ENCODE assay signal across 1 cellular context in the genomic region with DNA sequence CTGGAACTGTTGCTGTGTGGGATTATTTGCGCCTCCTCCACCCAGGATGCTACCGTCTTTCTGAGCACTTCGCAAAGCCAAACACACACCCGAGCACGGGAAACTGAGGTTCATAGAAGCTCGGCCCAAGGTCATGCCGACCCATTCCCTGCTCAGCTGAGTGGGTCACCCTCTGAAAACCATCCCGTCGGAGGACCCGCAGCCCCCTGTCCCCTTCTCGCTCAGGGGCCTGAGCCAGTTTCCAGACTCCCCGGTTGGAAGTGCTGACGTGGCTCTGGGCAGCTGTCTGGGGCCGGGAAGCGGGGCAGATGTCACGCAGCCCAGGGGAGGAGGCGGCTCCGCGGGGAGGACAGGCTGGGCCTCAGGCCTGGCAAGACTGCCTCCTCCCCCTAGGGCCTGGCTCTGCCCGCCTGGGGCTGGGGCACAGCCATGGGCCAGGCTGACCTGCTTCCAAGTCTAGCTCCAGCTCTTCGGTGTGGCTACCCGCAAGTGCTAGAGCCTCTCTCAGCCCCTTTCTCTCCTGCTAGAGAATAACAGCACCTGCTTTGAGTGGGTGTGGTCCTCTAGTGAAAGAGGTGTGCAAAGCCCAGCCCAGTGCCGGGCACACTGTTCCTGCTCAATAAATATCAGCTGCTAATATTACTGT.
TF ChIP-seq lines count a peak whose summit lies in the region.

No MANE protein-coding gene starts in this region.

TF ChIP-seq in HepG2, 621 proteins besides CTCF, POLR2A, EP300 and RAD21 (continued from another document and continues in another):
- TF ChIP-seq, protein P1, sequence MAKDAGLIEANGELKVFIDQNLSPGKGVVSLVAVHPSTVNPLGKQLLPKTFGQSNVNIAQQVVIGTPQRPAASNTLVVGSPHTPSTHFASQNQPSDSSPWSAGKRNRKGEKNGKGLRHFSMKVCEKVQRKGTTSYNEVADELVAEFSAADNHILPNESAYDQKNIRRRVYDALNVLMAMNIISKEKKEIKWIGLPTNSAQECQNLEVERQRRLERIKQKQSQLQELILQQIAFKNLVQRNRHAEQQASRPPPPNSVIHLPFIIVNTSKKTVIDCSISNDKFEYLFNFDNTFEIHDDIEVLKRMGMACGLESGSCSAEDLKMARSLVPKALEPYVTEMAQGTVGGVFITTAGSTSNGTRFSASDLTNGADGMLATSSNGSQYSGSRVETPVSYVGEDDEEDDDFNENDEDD (CRISPR knock-in tag; IDR thresholded peaks at IDR 0.05; ENCODE audit: borderline replicate concordance): no peak
- no peak for TF ChIP-seq DPF2 (CRISPR knock-in tag; IDR thresholded peaks at IDR 0.05; ENCODE audit: borderline replicate concordance, low read depth)
- TF ChIP-seq, protein P2, sequence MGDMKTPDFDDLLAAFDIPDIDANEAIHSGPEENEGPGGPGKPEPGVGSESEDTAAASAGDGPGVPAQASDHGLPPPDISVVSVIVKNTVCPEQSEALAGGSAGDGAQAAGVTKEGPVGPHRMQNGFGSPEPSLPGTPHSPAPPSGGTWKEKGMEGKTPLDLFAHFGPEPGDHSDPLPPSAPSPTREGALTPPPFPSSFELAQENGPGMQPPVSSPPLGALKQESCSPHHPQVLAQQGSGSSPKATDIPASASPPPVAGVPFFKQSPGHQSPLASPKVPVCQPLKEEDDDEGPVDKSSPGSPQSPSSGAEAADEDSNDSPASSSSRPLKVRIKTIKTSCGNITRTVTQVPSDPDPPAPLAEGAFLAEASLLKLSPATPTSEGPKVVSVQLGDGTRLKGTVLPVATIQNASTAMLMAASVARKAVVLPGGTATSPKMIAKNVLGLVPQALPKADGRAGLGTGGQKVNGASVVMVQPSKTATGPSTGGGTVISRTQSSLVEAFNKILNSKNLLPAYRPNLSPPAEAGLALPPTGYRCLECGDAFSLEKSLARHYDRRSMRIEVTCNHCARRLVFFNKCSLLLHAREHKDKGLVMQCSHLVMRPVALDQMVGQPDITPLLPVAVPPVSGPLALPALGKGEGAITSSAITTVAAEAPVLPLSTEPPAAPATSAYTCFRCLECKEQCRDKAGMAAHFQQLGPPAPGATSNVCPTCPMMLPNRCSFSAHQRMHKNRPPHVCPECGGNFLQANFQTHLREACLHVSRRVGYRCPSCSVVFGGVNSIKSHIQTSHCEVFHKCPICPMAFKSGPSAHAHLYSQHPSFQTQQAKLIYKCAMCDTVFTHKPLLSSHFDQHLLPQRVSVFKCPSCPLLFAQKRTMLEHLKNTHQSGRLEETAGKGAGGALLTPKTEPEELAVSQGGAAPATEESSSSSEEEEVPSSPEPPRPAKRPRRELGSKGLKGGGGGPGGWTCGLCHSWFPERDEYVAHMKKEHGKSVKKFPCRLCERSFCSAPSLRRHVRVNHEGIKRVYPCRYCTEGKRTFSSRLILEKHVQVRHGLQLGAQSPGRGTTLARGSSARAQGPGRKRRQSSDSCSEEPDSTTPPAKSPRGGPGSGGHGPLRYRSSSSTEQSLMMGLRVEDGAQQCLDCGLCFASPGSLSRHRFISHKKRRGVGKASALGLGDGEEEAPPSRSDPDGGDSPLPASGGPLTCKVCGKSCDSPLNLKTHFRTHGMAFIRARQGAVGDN (CRISPR knock-in tag; IDR thresholded peaks at IDR 0.05): peak; percentile 44
- no peak for TF ChIP-seq ZNF549 (CRISPR knock-in tag; IDR thresholded peaks at IDR 0.05)
- no peak; the same call in 1 of the 2 replicates for TF ChIP-seq BRD4 (CRISPR knock-in tag; IDR thresholded peaks at IDR 0.05)
- TF ChIP-seq ATM (IDR thresholded peaks at IDR 0.05; ENCODE audit: borderline replicate concordance): no peak
- TF ChIP-seq, protein P3, sequence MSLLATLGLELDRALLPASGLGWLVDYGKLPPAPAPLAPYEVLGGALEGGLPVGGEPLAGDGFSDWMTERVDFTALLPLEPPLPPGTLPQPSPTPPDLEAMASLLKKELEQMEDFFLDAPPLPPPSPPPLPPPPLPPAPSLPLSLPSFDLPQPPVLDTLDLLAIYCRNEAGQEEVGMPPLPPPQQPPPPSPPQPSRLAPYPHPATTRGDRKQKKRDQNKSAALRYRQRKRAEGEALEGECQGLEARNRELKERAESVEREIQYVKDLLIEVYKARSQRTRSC (CRISPR knock-in tag; IDR thresholded peaks at IDR 0.05; ENCODE audit: low read depth): no peak
- TF ChIP-seq ZSCAN25 (CRISPR knock-in tag; IDR thresholded peaks at IDR 0.05): no peak
- TF ChIP-seq ZNF263 (CRISPR knock-in tag; IDR thresholded peaks at IDR 0.05): 0 out of 2 replicates have a peak, but pooled peaks have one; percentile 12
- TF ChIP-seq HIVEP1 (CRISPR knock-in tag; IDR thresholded peaks at IDR 0.05): no peak
- no peak for TF ChIP-seq ELF1 (CRISPR knock-in tag; IDR thresholded peaks at IDR 0.05)
- TF ChIP-seq, protein P4, sequence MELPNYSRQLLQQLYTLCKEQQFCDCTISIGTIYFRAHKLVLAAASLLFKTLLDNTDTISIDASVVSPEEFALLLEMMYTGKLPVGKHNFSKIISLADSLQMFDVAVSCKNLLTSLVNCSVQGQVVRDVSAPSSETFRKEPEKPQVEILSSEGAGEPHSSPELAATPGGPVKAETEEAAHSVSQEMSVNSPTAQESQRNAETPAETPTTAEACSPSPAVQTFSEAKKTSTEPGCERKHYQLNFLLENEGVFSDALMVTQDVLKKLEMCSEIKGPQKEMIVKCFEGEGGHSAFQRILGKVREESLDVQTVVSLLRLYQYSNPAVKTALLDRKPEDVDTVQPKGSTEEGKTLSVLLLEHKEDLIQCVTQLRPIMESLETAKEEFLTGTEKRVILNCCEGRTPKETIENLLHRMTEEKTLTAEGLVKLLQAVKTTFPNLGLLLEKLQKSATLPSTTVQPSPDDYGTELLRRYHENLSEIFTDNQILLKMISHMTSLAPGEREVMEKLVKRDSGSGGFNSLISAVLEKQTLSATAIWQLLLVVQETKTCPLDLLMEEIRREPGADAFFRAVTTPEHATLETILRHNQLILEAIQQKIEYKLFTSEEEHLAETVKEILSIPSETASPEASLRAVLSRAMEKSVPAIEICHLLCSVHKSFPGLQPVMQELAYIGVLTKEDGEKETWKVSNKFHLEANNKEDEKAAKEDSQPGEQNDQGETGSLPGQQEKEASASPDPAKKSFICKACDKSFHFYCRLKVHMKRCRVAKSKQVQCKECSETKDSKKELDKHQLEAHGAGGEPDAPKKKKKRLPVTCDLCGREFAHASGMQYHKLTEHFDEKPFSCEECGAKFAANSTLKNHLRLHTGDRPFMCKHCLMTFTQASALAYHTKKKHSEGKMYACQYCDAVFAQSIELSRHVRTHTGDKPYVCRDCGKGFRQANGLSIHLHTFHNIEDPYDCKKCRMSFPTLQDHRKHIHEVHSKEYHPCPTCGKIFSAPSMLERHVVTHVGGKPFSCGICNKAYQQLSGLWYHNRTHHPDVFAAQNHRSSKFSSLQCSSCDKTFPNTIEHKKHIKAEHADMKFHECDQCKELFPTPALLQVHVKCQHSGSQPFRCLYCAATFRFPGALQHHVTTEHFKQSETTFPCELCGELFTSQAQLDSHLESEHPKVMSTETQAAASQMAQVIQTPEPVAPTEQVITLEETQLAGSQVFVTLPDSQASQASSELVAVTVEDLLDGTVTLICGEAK (IDR thresholded peaks at IDR 0.05): no peak
- TF ChIP-seq, protein P4 (CRISPR knock-in tag; IDR thresholded peaks at IDR 0.05): no peak; the same call in 1 of the 2 replicates
- 0 out of 2 replicates have a peak, but pooled peaks have one; percentile 33 for TF ChIP-seq ZNF709 (CRISPR knock-in tag; IDR thresholded peaks at IDR 0.05)
- TF ChIP-seq, protein P5, sequence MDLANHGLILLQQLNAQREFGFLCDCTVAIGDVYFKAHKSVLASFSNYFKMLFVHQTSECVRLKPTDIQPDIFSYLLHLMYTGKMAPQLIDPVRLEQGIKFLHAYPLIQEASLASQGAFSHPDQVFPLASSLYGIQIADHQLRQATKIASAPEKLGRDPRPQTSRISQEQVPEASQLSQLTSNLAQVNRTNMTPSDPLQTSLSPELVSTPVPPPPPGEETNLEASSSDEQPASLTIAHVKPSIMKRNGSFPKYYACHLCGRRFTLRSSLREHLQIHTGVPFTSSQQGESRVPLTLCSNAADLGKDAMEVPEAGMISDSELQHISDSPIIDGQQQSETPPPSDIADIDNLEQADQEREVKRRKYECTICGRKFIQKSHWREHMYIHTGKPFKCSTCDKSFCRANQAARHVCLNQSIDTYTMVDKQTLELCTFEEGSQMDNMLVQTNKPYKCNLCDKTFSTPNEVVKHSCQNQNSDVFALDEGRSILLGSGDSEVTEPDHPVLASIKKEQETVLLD (CRISPR knock-in tag; IDR thresholded peaks at IDR 0.05; ENCODE audit: low read depth): no peak
- TF ChIP-seq ZNF354B (CRISPR knock-in tag; IDR thresholded peaks at IDR 0.05): no peak
- no peak for TF ChIP-seq HDAC1 (CRISPR knock-in tag; IDR thresholded peaks at IDR 0.05)
- no peak for TF ChIP-seq NR1H2 (CRISPR knock-in tag; IDR thresholded peaks at IDR 0.05; ENCODE audit: borderline replicate concordance, low read depth)
- TF ChIP-seq, protein P6, sequence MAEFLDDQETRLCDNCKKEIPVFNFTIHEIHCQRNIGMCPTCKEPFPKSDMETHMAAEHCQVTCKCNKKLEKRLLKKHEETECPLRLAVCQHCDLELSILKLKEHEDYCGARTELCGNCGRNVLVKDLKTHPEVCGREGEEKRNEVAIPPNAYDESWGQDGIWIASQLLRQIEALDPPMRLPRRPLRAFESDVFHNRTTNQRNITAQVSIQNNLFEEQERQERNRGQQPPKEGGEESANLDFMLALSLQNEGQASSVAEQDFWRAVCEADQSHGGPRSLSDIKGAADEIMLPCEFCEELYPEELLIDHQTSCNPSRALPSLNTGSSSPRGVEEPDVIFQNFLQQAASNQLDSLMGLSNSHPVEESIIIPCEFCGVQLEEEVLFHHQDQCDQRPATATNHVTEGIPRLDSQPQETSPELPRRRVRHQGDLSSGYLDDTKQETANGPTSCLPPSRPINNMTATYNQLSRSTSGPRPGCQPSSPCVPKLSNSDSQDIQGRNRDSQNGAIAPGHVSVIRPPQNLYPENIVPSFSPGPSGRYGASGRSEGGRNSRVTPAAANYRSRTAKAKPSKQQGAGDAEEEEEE (CRISPR knock-in tag; IDR thresholded peaks at IDR 0.05; ENCODE audit: borderline replicate concordance): peak; percentile 33; the same call in 1 of the 2 replicates
- TF ChIP-seq NBN (conservative IDR thresholded peaks at IDR 0.05): no peak
- 0 out of 2 replicates have a peak, but pooled peaks have one; percentile 39 for TF ChIP-seq KLF9 (CRISPR knock-in tag; IDR thresholded peaks at IDR 0.05; ENCODE audit: low read depth)
- TF ChIP-seq, protein P7, sequence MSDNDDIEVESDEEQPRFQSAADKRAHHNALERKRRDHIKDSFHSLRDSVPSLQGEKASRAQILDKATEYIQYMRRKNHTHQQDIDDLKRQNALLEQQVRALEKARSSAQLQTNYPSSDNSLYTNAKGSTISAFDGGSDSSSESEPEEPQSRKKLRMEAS (IDR thresholded peaks at IDR 0.05): 0 out of 2 replicates have a peak, but pooled peaks have one; percentile 15
- TF ChIP-seq SALL1 (CRISPR knock-in tag; IDR thresholded peaks at IDR 0.05): no peak
- TF ChIP-seq, protein P8, sequence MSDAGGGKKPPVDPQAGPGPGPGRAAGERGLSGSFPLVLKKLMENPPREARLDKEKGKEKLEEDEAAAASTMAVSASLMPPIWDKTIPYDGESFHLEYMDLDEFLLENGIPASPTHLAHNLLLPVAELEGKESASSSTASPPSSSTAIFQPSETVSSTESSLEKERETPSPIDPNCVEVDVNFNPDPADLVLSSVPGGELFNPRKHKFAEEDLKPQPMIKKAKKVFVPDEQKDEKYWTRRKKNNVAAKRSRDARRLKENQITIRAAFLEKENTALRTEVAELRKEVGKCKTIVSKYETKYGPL (CRISPR knock-in tag; IDR thresholded peaks at IDR 0.05): no peak
- TF ChIP-seq TEAD3 (CRISPR knock-in tag; optimal IDR thresholded peaks at IDR 0.05; ENCODE audit: borderline replicate concordance): peak; percentile 14
- TF ChIP-seq ZNF773 (CRISPR knock-in tag; IDR thresholded peaks at IDR 0.05; ENCODE audit: borderline replicate concordance): no peak
- no peak for TF ChIP-seq HNRNPK (IDR thresholded peaks at IDR 0.05; ENCODE audit: low read depth, low read length, poor library complexity, severe bottlenecking)
- TF ChIP-seq SAP130 (CRISPR knock-in tag; IDR thresholded peaks at IDR 0.05; ENCODE audit: low read depth): peak; percentile 54; the same call in 1 of the 2 replicates
- TF ChIP-seq, protein P9, sequence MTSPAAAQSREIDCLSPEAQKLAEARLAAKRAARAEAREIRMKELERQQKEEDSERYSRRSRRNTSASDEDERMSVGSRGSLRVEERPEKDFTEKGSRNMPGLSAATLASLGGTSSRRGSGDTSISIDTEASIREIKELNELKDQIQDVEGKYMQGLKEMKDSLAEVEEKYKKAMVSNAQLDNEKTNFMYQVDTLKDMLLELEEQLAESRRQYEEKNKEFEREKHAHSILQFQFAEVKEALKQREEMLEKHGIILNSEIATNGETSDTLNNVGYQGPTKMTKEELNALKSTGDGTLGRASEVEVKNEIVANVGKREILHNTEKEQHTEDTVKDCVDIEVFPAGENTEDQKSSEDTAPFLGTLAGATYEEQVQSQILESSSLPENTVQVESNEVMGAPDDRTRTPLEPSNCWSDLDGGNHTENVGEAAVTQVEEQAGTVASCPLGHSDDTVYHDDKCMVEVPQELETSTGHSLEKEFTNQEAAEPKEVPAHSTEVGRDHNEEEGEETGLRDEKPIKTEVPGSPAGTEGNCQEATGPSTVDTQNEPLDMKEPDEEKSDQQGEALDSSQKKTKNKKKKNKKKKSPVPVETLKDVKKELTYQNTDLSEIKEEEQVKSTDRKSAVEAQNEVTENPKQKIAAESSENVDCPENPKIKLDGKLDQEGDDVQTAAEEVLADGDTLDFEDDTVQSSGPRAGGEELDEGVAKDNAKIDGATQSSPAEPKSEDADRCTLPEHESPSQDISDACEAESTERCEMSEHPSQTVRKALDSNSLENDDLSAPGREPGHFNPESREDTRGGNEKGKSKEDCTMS (CRISPR knock-in tag; conservative IDR thresholded peaks at IDR 0.05): no peak
- TF ChIP-seq ZNF776 (CRISPR knock-in tag; IDR thresholded peaks at IDR 0.05): no peak
- TF ChIP-seq NCOA2 (CRISPR knock-in tag; IDR thresholded peaks at IDR 0.05): 0 out of 2 replicates have a peak, but pooled peaks have one; percentile 22
